ENCODE assay signal across 5 cellular contexts in the genomic region with DNA sequence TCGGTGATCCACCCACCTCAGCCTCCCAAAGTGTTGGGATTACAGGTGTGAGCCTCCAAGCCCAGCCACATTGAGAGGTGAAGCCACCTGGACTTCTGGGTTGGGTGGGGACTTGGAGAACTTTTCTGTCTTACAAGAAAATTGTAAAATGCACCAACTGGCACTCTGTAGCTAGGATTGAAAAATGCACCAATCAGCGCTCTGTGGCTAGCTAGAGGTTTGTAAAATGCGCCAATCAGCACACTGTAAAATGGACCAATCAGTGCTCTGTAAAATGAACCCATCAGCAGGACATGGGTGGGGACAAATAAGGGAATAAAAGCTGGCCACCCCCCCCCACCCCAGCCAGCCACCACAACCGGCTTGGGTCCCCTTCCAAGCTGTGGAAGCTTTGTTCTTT. TPM values are rescaled to one million over a fixed set of nuclear protein-coding genes. Genes with fewer than 3 reads are reported as not detected.
"Had no signal": no experiment of that assay in that cellular context is flagged by ENCODE, and none has a peak within 500 bp of the region (broad histone marks: within the 10 kb centered on the region; RNA-seq: fewer than 3 reads in every experiment).

No MANE protein-coding gene starts in this region.

RNA-seq across cellular contexts. Expression of gene HEYL, which starts 35.8 kb away (rescaled TPM):
- total RNA-seq: OCI-LY7, PC-3, RPMI7951, SK-MEL-5 had no signal
- polyA plus RNA-seq: SK-N-SH had no signal
